Comparison of ENCODE assay signal across 9 cellular contexts in genomic region chr4:88610771-88611170, GRCh38. TPM values are rescaled to one million over a fixed set of nuclear protein-coding genes. Genes with fewer than 3 reads are reported as not detected.
DNase-seq lines count a peak whose midpoint lies in the region; ATAC-seq and TF ChIP-seq lines count a peak whose summit lies in the region.
"Had no signal": no experiment of that assay in that cellular context is flagged by ENCODE, and none has a peak within 500 bp of the region (broad histone marks: within the 10 kb centered on the region; RNA-seq: fewer than 3 reads in every experiment).

No MANE protein-coding gene starts in this region.

- H3K14ac ChIP-seq in IMR-90 (replicated peaks; ENCODE audit: low read depth, low read length), result peak overlapping the region; percentile 70

- peak overlapping the region; percentile 84 for H3K4ac ChIP-seq in IMR-90 (ENCODE audit: low read depth, low read length)

- peak overlapping the region; percentile 6 for H3K4me3 Mint-ChIP-seq in stimulated activated effector memory CD8-positive, alpha-beta T cell treated with anti-CD3 and anti-CD28 coated beads, Interleukin-12 subunit alpha, Interleukin-12 subunit beta, amount 100 ng/mL, for 72 hours
- H3K4me3 Mint-ChIP-seq: activated B cell treated with CpG ODN at 0.5 μM for 24 hours had no signal

- H3K79me1 ChIP-seq in IMR-90 (ENCODE audit: low read depth in 1 of 2, low read length in 2 of 2), result peaks cover 20 to 47% of the 10 kb centered on the region in 2 experiments; a peak in 3 of 4 replicates

- H2BK5ac ChIP-seq in IMR-90 (ENCODE audit: low read depth, low read length, poor library complexity, severe bottlenecking), result peak overlapping the region; percentile 94

- H2AK9ac ChIP-seq in IMR-90 (replicated peaks; ENCODE audit: low read depth, low read length, poor library complexity), result peak overlapping the region; percentile 25

- H3K27ac Mint-ChIP-seq in stimulated activated effector memory CD8-positive, alpha-beta T cell treated with anti-CD3 and anti-CD28 coated beads, Interleukin-12 subunit alpha, Interleukin-12 subunit beta, amount 100 ng/mL, for 72 hours, result peak overlapping the region; percentile 66
- H3K27ac Mint-ChIP-seq: activated B cell treated with CpG ODN at 0.5 μM for 24 hours had no signal

- peak overlapping the region; percentile 73; the same call in 1 of the 2 replicates for H2BK20ac ChIP-seq in IMR-90 (ENCODE audit: low read depth, low read length)

- no peaks in the 10 kb centered on the region for H3K9me3 ChIP-seq in IMR-90 (ENCODE audit: control insufficient read depth, insufficient read depth, low read length)

- CTCF ChIA-PET in IMR-90 (lab: Yijun Ruan, JAX), result interaction anchor here (0.9 to 1.2 kb wide), 2 partner anchors 10 to 17 kb away, joined by 3 read pairs; no protein-coding TSS in a partner anchor

- H3K4me1 ChIP-seq in IMR-90 (ENCODE audit: control insufficient read depth, insufficient read depth, low read length), result peaks cover 16% of the 10 kb centered on the region

- H3K9me3 Mint-ChIP-seq in stimulated activated effector memory CD8-positive, alpha-beta T cell treated with anti-CD3 and anti-CD28 coated beads, Interleukin-12 subunit alpha, Interleukin-12 subunit beta, amount 100 ng/mL, for 72 hours, result peaks cover 1% of the 10 kb centered on the region

- H2AK5ac ChIP-seq in IMR-90 (ENCODE audit: low read depth, low read length), result peak overlapping the region; percentile 85; the same call in 1 of the 2 replicates

- no peak for TF ChIP-seq RAD21 in IMR-90 (IDR thresholded peaks at IDR 0.05; ENCODE audit: low read length)

- H4K91ac ChIP-seq in IMR-90 (ENCODE audit: insufficient read depth, low read depth, low read length), result no peak overlapping the region; the same call in 1 of the 2 replicates

- H2BK120ac ChIP-seq in IMR-90 (ENCODE audit: low read depth, low read length), result peak overlapping the region; percentile 72

- TF ChIP-seq CTCF in IMR-90 (conservative IDR thresholded peaks at IDR 0.05; ENCODE audit: low read depth, low read length) (no peak), GM13977 (IDR thresholded peaks at IDR 0.05; ENCODE audit: extremely low read depth, insufficient read depth, missing control alignments) (no peak)

- peak overlapping the region; percentile 15; the same call in 1 of the 2 replicates for H3K27ac ChIP-seq in IMR-90 (ENCODE audit: insufficient read depth, low read length)

- TF ChIP-seq POLR2A in IMR-90 (IDR thresholded peaks at IDR 0.05; ENCODE audit: low read depth, low read length), result no peak

- H2BK15ac ChIP-seq in IMR-90 (ENCODE audit: low read depth, low read length), result peak overlapping the region; percentile 76; the same call in 1 of the 3 replicates

- H2AFZ ChIP-seq in IMR-90 (replicated peaks; ENCODE audit: low read length, poor library complexity), result peak overlapping the region; percentile 64

- dilution Hi-C loops in IMR-90 (cut with HindIII; ENCODE audit: low sequenced_read_pairs, unreplicated experiment), result no loop called here

- intact Hi-C loops in IMR-90 (cut with micrococcal nuclease), result no loop called here

- no peak overlapping the region for H3K56ac ChIP-seq in IMR-90 (ENCODE audit: extremely low read depth, insufficient read depth, low read length)

- H3K9me1 ChIP-seq in IMR-90 (ENCODE audit: insufficient read depth, low read length), result peaks cover 15% of the 10 kb centered on the region

- no peak overlapping the region for H4K5ac ChIP-seq in IMR-90 (ENCODE audit: low read depth, low read length)

- peaks cover 72% of the 10 kb centered on the region for H3K4me1 Mint-ChIP-seq in stimulated activated effector memory CD8-positive, alpha-beta T cell treated with anti-CD3 and anti-CD28 coated beads, Interleukin-12 subunit alpha, Interleukin-12 subunit beta, amount 100 ng/mL, for 72 hours

- no TSS peak for BruUV-seq in IMR-90 (replicated peaks; lab: Mats Ljungman, UMichigan)

- H3K23ac ChIP-seq in IMR-90 (ENCODE audit: low read depth, low read length), result peak overlapping the region; percentile 41

- peak; percentile 42 for ATAC-seq in IMR-90 (ENCODE audit: low read depth)
- ATAC-seq in stimulated activated effector memory CD8-positive, alpha-beta T cell treated with anti-CD3 and anti-CD28 coated beads, Interleukin-12 subunit alpha, Interleukin-12 subunit beta, amount 100 ng/mL, for 72 hours, result no peak
- no peak for ATAC-seq in HG03520 (IDR thresholded peaks at IDR 0.05; ENCODE audit: unreplicated experiment)

- in situ Hi-C loops in IMR-90 (cut with MboI; ENCODE audit: low sequenced_read_pairs), result no loop called here
- in situ Hi-C loops in GM13977 (cut with MboI; ENCODE audit: low pct_unique_long_range_greater_than_20kb, low sequenced_read_pairs, unreplicated experiment), result no loop called here

- no peak overlapping the region; the same call in 1 of the 2 replicates for H3K18ac ChIP-seq in IMR-90 (ENCODE audit: low read depth, low read length)

- H3K36me3 Mint-ChIP-seq in stimulated activated effector memory CD8-positive, alpha-beta T cell treated with anti-CD3 and anti-CD28 coated beads, Interleukin-12 subunit alpha, Interleukin-12 subunit beta, amount 100 ng/mL, for 72 hours, result peaks cover 65% of the 10 kb centered on the region

- no peak overlapping the region for H3K4me2 ChIP-seq in IMR-90 (ENCODE audit: low read depth, low read length)

- H3K36me3 ChIP-seq in IMR-90 (ENCODE audit: control insufficient read depth, insufficient read depth, low read length), result peaks cover 5% of the 10 kb centered on the region

- peak overlapping the region in 1 of 2 experiments; percentile 61; a peak in 2 of 4 replicates for H4K8ac ChIP-seq in IMR-90 (ENCODE audit: low read depth in 2 of 2, low read length in 2 of 2)

- POLR2A ChIA-PET in IMR-90 (lab: Charles Lee; ENCODE audit: unreplicated experiment), result interaction anchor here (1.0 kb wide), 1 partner anchor 10 kb away, joined by 3 read pairs; no protein-coding TSS in a partner anchor

- no peak overlapping the region for H3K9ac ChIP-seq in IMR-90 (ENCODE audit: low read depth, low read length)

- DNase-seq in IMR-90, result peak; percentile 31
- DNase-seq in cerebellar nuclear complex (lab: John Stamatoyannopoulos, UW), result peak; percentile 16 to 53
- DNase-seq in left kidney (ENCODE audit: low read depth, low spot score), result peak; percentile 16
- DNase-seq in stimulated activated effector memory CD8-positive, alpha-beta T cell treated with anti-CD3 and anti-CD28 coated beads, Interleukin-12 subunit alpha, Interleukin-12 subunit beta, amount 100 ng/mL, for 72 hours (ENCODE audit: low spot score in 2 of 2), result no peak
- DNase-seq in T-helper 9 cell, result no peak
- DNase-seq in dermis blood vessel endothelial cell, result no peak
- no peak for DNase-seq in GM13977 (ENCODE audit: low spot score)
- DNase-seq: activated B cell treated with CpG ODN at 0.5 μM for 24 hours had no signal

- WGBS in IMR-90 (ENCODE audit: extremely low coverage in 2 of 2, insufficient read length in 1 of 2), 2 experiments, result 100% methylated on average over 1 of the region's 5 CpGs; no CpG with 5 or more reads in 1 of the 2 experiments

- no peaks in the 10 kb centered on the region for H3K27me3 ChIP-seq in IMR-90 (ENCODE audit: control insufficient read depth, insufficient read depth, low read length)

- no peak overlapping the region for H3K4me3 ChIP-seq in IMR-90 (ENCODE audit: insufficient read depth, low read depth, low read length)

- no peaks in the 10 kb centered on the region; the same call in 1 of the 2 replicates for H4K20me1 ChIP-seq in IMR-90 (ENCODE audit: insufficient read depth, low read length)

TF ChIP-seq in IMR-90, 13 proteins besides CTCF, POLR2A, EP300 and RAD21:
- TF ChIP-seq RFX5 (IDR thresholded peaks at IDR 0.05; ENCODE audit: low read depth, low read length) (no peak), RCOR1 (IDR thresholded peaks at IDR 0.05; ENCODE audit: insufficient replicate concordance, low read length) (no peak)

RNA-seq across cellular contexts. Expression of gene HERC3, which starts 18.5 kb away (rescaled TPM):
- total RNA-seq in IMR-90 (2012; rRNA removed) (9.5 and 13.1 TPM in 2 replicates), dermis blood vessel endothelial cell (11.4 and 13.1 TPM in 2 replicates)
- polyA plus RNA-seq in IMR-90 (2012; rRNA removed), result 6.5 and 8.9 TPM in 2 replicates
- polyA plus RNA-seq in IMR-90 (2012; cell fraction: cytosol; rRNA removed), result 2.2 and 2.7 TPM in 2 replicates
- 3.0 and 9.7 TPM in 2 replicates for polyA plus RNA-seq in IMR-90 (2012; cell fraction: nucleus; rRNA removed; ENCODE audit: low replicate concordance)

Comparison
In these comparisons a context has a peak if more than half of its experiments do, and no peak if none do; other contexts are left out.
1. DNase-seq: peak in IMR-90 (single experiment), cerebellar nuclear complex (2 of 2) and left kidney (single experiment); none in stimulated activated effector memory CD8-positive, alpha-beta T cell treated with anti-CD3 and anti-CD28 coated beads, Interleukin-12 subunit alpha, Interleukin-12 subunit beta, amount 100 ng/mL, for 72 hours (0 of 2), T-helper 9 cell (single experiment), dermis blood vessel endothelial cell (single experiment) and GM13977 (single experiment).